Comparison of ENCODE assay signal across 7 cellular contexts in the genomic region with DNA sequence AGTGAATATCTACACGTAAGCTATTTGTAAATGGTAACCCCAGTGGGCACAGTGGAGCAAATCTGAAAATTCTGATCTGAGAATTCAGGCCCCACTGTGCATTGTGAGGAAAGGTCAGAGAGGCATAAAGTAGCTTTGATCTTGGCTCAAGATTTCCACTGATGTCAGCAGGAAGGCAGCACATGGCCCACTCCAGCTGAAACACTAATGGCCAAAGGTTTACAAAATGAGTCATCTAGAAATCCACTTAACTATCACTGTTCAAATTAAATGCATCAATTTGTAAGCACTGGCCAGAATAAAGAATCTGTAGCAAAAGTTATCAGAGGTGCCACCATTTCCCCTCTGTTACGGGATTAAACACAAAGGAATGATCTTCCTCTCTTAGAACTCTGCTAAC.
DNase-seq lines count a peak whose midpoint lies in the region; ATAC-seq and TF ChIP-seq lines count a peak whose summit lies in the region.

No MANE protein-coding gene starts in this region.

- no peak for TF ChIP-seq CTCF in HEK293 (tag by site-specific recombination; IDR thresholded peaks at IDR 0.05)
- TF ChIP-seq CTCF in RWPE2 (IDR thresholded peaks at IDR 0.05; ENCODE audit: poor library complexity, severe bottlenecking): no peak
- no peak for TF ChIP-seq CTCF in fibroblast of mammary gland (conservative IDR thresholded peaks at IDR 0.05; ENCODE audit: control insufficient read depth, insufficient read depth, low read depth, low read length)
- TF ChIP-seq CTCF in retinal pigment epithelial cell (conservative IDR thresholded peaks at IDR 0.05; ENCODE audit: low read depth, low read length): no peak
- TF ChIP-seq CTCF in coronary artery (IDR thresholded peaks at IDR 0.05): no peak
- no peak for TF ChIP-seq CTCF in stomach (IDR thresholded peaks at IDR 0.05)

- ATAC-seq in RWPE2 (ENCODE audit: low read depth): peak; percentile 53

- POLR2A ChIA-PET in HEK293 (lab: Yijun Ruan, JAX): no interaction called here

- no peaks in the 10 kb centered on the region for H3K36me3 ChIP-seq in HEK293 (ENCODE audit: control insufficient read depth in 2 of 2, insufficient read depth in 1 of 2, low read length in 2 of 2)
- H3K36me3 ChIP-seq in RWPE2 (ENCODE audit: low read depth): no peaks in the 10 kb centered on the region
- no peaks in the 10 kb centered on the region for H3K36me3 ChIP-seq in stomach

- TF ChIP-seq POLR2A in stomach (IDR thresholded peaks at IDR 0.05): no peak

- 50 to 65% (median 56%) methylated on average over 2 of the region's 2 CpGs for WGBS in stomach, 5 donors

- H3K27ac ChIP-seq in HEK293 (ENCODE audit: extremely low read depth, low read depth, low read length) (no peak overlapping the region), RWPE2 (ENCODE audit: poor library complexity, severe bottlenecking) (peak overlapping the region; percentile 93), coronary artery (peak overlapping the region in 1 of 2 donors; percentile 1), stomach (no peak overlapping the region)

- CTCF ChIA-PET in HEK293 (lab: Yijun Ruan, JAX): interaction anchor here (0.6 kb wide), 1 partner anchor 1417 kb away, joined by 3 read pairs; no protein-coding TSS in a partner anchor

- H3K4me3 ChIP-seq in HEK293 (ENCODE audit: low read depth, low read length) (no peak overlapping the region), RWPE2 (ENCODE audit: severe bottlenecking) (no peak overlapping the region), fibroblast of mammary gland (ENCODE audit: control insufficient read depth, low read depth, low read length) (no peak overlapping the region), retinal pigment epithelial cell (ENCODE audit: low read length) (no peak overlapping the region), coronary artery (no peak overlapping the region), stomach (no peak overlapping the region)

- no peak for TF ChIP-seq EP300 in stomach (IDR thresholded peaks at IDR 0.05)

- H3K4me1 ChIP-seq in HEK293 (ENCODE audit: control insufficient read depth, insufficient read depth, low read length): 0 out of 2 replicates have a peak, but pooled peaks cover 5% of the 10 kb centered on the region
- H3K4me1 ChIP-seq in RWPE2 (ENCODE audit: insufficient read depth, poor library complexity, severe bottlenecking): peaks cover 29% of the 10 kb centered on the region
- H3K4me1 ChIP-seq in stomach: no peaks in the 10 kb centered on the region

- no peak for DNase-seq in RWPE2 (ENCODE audit: low spot score)
- DNase-seq in fibroblast of mammary gland (ENCODE audit: low read depth): peak; percentile 86
- peak; percentile 78 for DNase-seq in retinal pigment epithelial cell (ENCODE audit: low read depth)
- no peak for DNase-seq in coronary artery (ENCODE audit: low spot score)
- DNase-seq in stomach: no peak
- DNase-seq in cerebellum (ENCODE audit: low spot score): no peak

- H3K27me3 ChIP-seq in RWPE2 (ENCODE audit: insufficient read depth, poor library complexity, severe bottlenecking) (no peaks in the 10 kb centered on the region), stomach (no peaks in the 10 kb centered on the region)

- intact Hi-C loops in stomach (cut with DNase I; ENCODE audit: low total_unique reads): no loop called here

- no peaks in the 10 kb centered on the region for H3K9me3 ChIP-seq in HEK293 (ENCODE audit: control insufficient read depth, insufficient read depth, low read depth, low read length)
- H3K9me3 ChIP-seq in RWPE2 (ENCODE audit: severe bottlenecking): no peaks in the 10 kb centered on the region
- H3K9me3 ChIP-seq in stomach: no peaks in the 10 kb centered on the region

TF ChIP-seq in HEK293, 187 proteins besides CTCF, POLR2A, EP300 and RAD21:
- TF ChIP-seq TCF7L2 (IDR thresholded peaks at IDR 0.05; ENCODE audit: borderline replicate concordance, low read depth, low read length) (peak; percentile 62; the same call in 1 of the 2 replicates), ZNF10 (tag by site-specific recombination; IDR thresholded peaks at IDR 0.05) (no peak)
- TF ChIP-seq, protein P1, sequence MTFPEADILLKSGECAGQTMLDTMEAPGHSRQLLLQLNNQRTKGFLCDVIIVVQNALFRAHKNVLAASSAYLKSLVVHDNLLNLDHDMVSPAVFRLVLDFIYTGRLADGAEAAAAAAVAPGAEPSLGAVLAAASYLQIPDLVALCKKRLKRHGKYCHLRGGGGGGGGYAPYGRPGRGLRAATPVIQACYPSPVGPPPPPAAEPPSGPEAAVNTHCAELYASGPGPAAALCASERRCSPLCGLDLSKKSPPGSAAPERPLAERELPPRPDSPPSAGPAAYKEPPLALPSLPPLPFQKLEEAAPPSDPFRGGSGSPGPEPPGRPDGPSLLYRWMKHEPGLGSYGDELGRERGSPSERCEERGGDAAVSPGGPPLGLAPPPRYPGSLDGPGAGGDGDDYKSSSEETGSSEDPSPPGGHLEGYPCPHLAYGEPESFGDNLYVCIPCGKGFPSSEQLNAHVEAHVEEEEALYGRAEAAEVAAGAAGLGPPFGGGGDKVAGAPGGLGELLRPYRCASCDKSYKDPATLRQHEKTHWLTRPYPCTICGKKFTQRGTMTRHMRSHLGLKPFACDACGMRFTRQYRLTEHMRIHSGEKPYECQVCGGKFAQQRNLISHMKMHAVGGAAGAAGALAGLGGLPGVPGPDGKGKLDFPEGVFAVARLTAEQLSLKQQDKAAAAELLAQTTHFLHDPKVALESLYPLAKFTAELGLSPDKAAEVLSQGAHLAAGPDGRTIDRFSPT (tag by site-specific recombination; IDR thresholded peaks at IDR 0.05): 0 out of 2 replicates have a peak, but pooled peaks have one; percentile 13
TF ChIP-seq in HEK293: peak in this region for 2.

Comparison
In these comparisons a context has a peak if more than half of its experiments do, and no peak if none do; other contexts are left out.
1. DNase-seq: peak in fibroblast of mammary gland (single experiment) and retinal pigment epithelial cell (single experiment); none in RWPE2 (single experiment), coronary artery (single experiment), stomach (single experiment) and cerebellum (single experiment).